Comparison of ENCODE assay signal across 20 cellular contexts in the genomic region with DNA sequence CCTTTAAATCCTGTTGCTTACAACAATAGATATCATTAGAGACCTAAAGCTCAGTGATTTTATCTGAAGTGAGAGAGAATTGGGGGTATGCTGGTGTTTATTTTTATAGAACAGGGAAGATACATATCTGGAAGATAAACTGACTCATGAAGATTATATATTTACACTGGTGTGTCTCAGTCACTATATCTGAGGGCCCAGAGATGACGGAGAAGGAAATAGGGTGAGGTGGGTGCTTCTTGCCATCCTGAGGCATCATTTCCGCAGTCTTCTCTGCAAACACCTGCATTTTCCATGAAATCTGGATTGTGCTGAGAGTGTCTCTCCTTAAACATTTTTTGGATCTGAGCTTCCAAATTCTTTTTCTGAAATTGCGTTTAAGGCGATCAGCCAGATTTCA. TPM values are rescaled to one million over a fixed set of nuclear protein-coding genes. Genes with fewer than 3 reads are reported as not detected.
DNase-seq lines count a peak whose midpoint lies in the region; ATAC-seq and TF ChIP-seq lines count a peak whose summit lies in the region.
"Had no signal": no experiment of that assay in that cellular context is flagged by ENCODE, and none has a peak within 500 bp of the region (broad histone marks: within the 10 kb centered on the region; RNA-seq: fewer than 3 reads in every experiment).

No MANE protein-coding gene starts in this region.

- H3K27me3 ChIP-seq in Caco-2 (replicated peaks; ENCODE audit: control insufficient read depth, insufficient read depth, low read length) (no peaks in the 10 kb centered on the region), PC-3 (ENCODE audit: low read length) (peaks cover 48% of the 10 kb centered on the region), parathyroid adenoma (ENCODE audit: control insufficient read depth, insufficient read depth, low read length) (no peaks in the 10 kb centered on the region)
- H3K27me3 ChIP-seq: BLaER1 had no signal

- no peaks in the 10 kb centered on the region for H3K9me3 Mint-ChIP-seq in Caco-2 (ENCODE audit: unreplicated experiment)
- no peaks in the 10 kb centered on the region for H3K9me3 Mint-ChIP-seq in activated naive CD8-positive, alpha-beta T cell treated with anti-CD3 and anti-CD28 coated beads for 36 hours
- H3K9me3 Mint-ChIP-seq in activated CD4-positive, alpha-beta T cell treated with anti-CD3 and anti-CD28 coated beads, Interleukin-2, amount 10 ng/mL, durations not matched to agents 24 days and 14 days = no peaks in the 10 kb centered on the region
- H3K9me3 Mint-ChIP-seq: CD8-positive, alpha-beta T cell; HFFc6 had no signal

- no peaks in the 10 kb centered on the region for H3K9me2 ChIP-seq in PC-3 (replicated peaks; ENCODE audit: low read length)

- peaks cover 12% of the 10 kb centered on the region for H3K36me3 Mint-ChIP-seq in Caco-2 (ENCODE audit: insufficient read depth, unreplicated experiment)
- no peaks in the 10 kb centered on the region for H3K36me3 Mint-ChIP-seq in activated naive CD8-positive, alpha-beta T cell treated with anti-CD3 and anti-CD28 coated beads for 36 hours
- H3K36me3 Mint-ChIP-seq in activated CD4-positive, alpha-beta T cell treated with anti-CD3 and anti-CD28 coated beads, Interleukin-2, amount 10 ng/mL, durations not matched to agents 24 days and 14 days (ENCODE audit: low read depth) = no peaks in the 10 kb centered on the region
- H3K36me3 Mint-ChIP-seq: CD4-positive, CD25-positive, alpha-beta regulatory T cell; CD8-positive, alpha-beta T cell had no signal

- H3K4me1 ChIP-seq in Caco-2 (peaks cover 75% of the 10 kb centered on the region), PC-3 (ENCODE audit: insufficient read depth, low read length) (peaks cover 23% of the 10 kb centered on the region), parathyroid adenoma (peaks cover 18% of the 10 kb centered on the region)

- POLR2A ChIA-PET in Caco-2 (lab: Charles Lee) = no interaction called here
- POLR2A ChIA-PET in PC-3 (lab: Charles Lee; ENCODE audit: unreplicated experiment) = no interaction called here

- H3K4me2 ChIP-seq in PC-3 (ENCODE audit: low read length) = no peak overlapping the region
- H3K4me2 ChIP-seq in parathyroid adenoma (ENCODE audit: low read length) = no peak overlapping the region
- H3K4me2 ChIP-seq: BLaER1 had no signal

- BruUV-seq in Caco-2 (replicated peaks; lab: Mats Ljungman, UMichigan) (no TSS peak), PC-3 (replicated peaks; lab: Mats Ljungman, UMichigan) (no TSS peak)

- H3K4me1 Mint-ChIP-seq in Caco-2 (ENCODE audit: low read depth, unreplicated experiment) = peaks cover 34% of the 10 kb centered on the region
- peaks cover 16% of the 10 kb centered on the region for H3K4me1 Mint-ChIP-seq in activated naive CD8-positive, alpha-beta T cell treated with anti-CD3 and anti-CD28 coated beads for 36 hours
- H3K4me1 Mint-ChIP-seq in activated CD4-positive, alpha-beta T cell treated with anti-CD3 and anti-CD28 coated beads, Interleukin-2, amount 10 ng/mL, durations not matched to agents 24 days and 14 days = peaks cover 3% of the 10 kb centered on the region
- H3K4me1 Mint-ChIP-seq: B cell; CD4-positive, CD25-positive, alpha-beta regulatory T cell had no signal

- no peak overlapping the region for H2AFZ ChIP-seq in PC-3 (ENCODE audit: low read length)
- H2AFZ ChIP-seq in parathyroid adenoma = peak overlapping the region; percentile 21

- no peak overlapping the region for H3K9ac ChIP-seq in PC-3 (ENCODE audit: low read length)
- no peak overlapping the region for H3K9ac ChIP-seq in parathyroid adenoma
- H3K9ac ChIP-seq: BLaER1 had no signal

- no peak for TF ChIP-seq CTCF in Caco-2 (IDR thresholded peaks at IDR 0.05; ENCODE audit: insufficient read depth in 1 of 2, low read depth in 1 of 2, low read length in 1 of 2, severe bottlenecking in 1 of 2, unreplicated experiment in 1 of 2)
- TF ChIP-seq CTCF in PC-3 (conservative IDR thresholded peaks at IDR 0.05; ENCODE audit: low read depth, low read length) = no peak
- no peak for TF ChIP-seq CTCF in parathyroid adenoma (IDR thresholded peaks at IDR 0.05)

- intact Hi-C loops in Caco-2 (cut with micrococcal nuclease; ENCODE audit: unreplicated experiment) = no loop called here
- intact Hi-C loops in PC-3 (cut with micrococcal nuclease) = no loop called here
- intact Hi-C loops in activated CD4-positive, alpha-beta T cell treated with anti-CD3 and anti-CD28 coated beads, Interleukin-2, amount 10 ng/mL, durations not matched to agents 24 days and 14 days (cut with micrococcal nuclease) = no loop called here

- H3K4me3 ChIP-seq in Caco-2 (ENCODE audit: low read depth, low read length) = no peak overlapping the region
- H3K4me3 ChIP-seq in PC-3 (ENCODE audit: low read length) = no peak overlapping the region
- no peak overlapping the region for H3K4me3 ChIP-seq in parathyroid adenoma (ENCODE audit: low read depth, low read length)
- H3K4me3 ChIP-seq: BLaER1, HAP-1 had no signal

- no peaks in the 10 kb centered on the region for H3K27me3 Mint-ChIP-seq in Caco-2 (ENCODE audit: insufficient read depth, unreplicated experiment)
- H3K27me3 Mint-ChIP-seq in activated naive CD8-positive, alpha-beta T cell treated with anti-CD3 and anti-CD28 coated beads for 36 hours = peaks cover 30% of the 10 kb centered on the region
- H3K27me3 Mint-ChIP-seq in activated CD4-positive, alpha-beta T cell treated with anti-CD3 and anti-CD28 coated beads, Interleukin-2, amount 10 ng/mL, durations not matched to agents 24 days and 14 days = peaks cover 22% of the 10 kb centered on the region

- H3K27ac ChIP-seq in PC-3 (ENCODE audit: low read length) = no peak overlapping the region
- peak overlapping the region; percentile 61 for H3K27ac ChIP-seq in caudate nucleus (ENCODE audit: low read depth, low read length)
- H3K27ac ChIP-seq in parathyroid adenoma = peak overlapping the region; percentile 33
- H3K27ac ChIP-seq: 22Rv1, BLaER1 had no signal

- no peaks in the 10 kb centered on the region for H4K20me1 ChIP-seq in PC-3 (ENCODE audit: low read length)
- H4K20me1 ChIP-seq: BLaER1 had no signal

- H3K79me2 ChIP-seq in PC-3 (ENCODE audit: low read length) (no peaks in the 10 kb centered on the region), parathyroid adenoma (no peaks in the 10 kb centered on the region)

- DNase-seq in Caco-2 (no peak), PC-3 (peak; percentile 37), caudate nucleus (lab: John Stamatoyannopoulos, UW) (no peak), DMS114 treated with DMSO at 0.1 percent for 48 hours (lab: John Stamatoyannopoulos, UW; ENCODE audit: unreplicated experiment) (no peak)
- no peak for DNase-seq in activated naive CD8-positive, alpha-beta T cell treated with anti-CD3 and anti-CD28 coated beads for 36 hours
- DNase-seq in activated CD4-positive, alpha-beta T cell treated with anti-CD3 and anti-CD28 coated beads, Interleukin-2, amount 10 ng/mL, durations not matched to agents 24 days and 14 days = no peak
- DNase-seq: CD4-positive, CD25-positive, alpha-beta regulatory T cell; CD8-positive, alpha-beta T cell; DMS 273 treated with DMSO at 0.1 percent for 48 hours; DMS53; DMS79 treated with DMSO at 0.1 percent for 48 hours; GF-D8; GOT3; HFFc6 had no signal

- H3F3A ChIP-seq in PC-3 (ENCODE audit: low read length, unreplicated experiment) = no peaks in the 10 kb centered on the region

- H3K9me3 ChIP-seq in Caco-2 (no peaks in the 10 kb centered on the region), PC-3 (ENCODE audit: low read length) (no peaks in the 10 kb centered on the region), parathyroid adenoma (ENCODE audit: control insufficient read depth, low read length) (no peaks in the 10 kb centered on the region)
- H3K9me3 ChIP-seq: BLaER1, HAP-1 had no signal

- ATAC-seq in PC-3 = peak; percentile 57
- ATAC-seq: CD8-positive, alpha-beta T cell had no signal

- CTCF ChIA-PET in Caco-2 (lab: Charles Lee) = no interaction called here
- CTCF ChIA-PET in PC-3 (lab: Charles Lee) = interaction anchor here (0.7 kb wide), 1 partner anchor 53 kb away, joined by 4 read pairs; no protein-coding TSS in a partner anchor

- peak overlapping the region; percentile 71 for H3K27ac Mint-ChIP-seq in Caco-2 (ENCODE audit: unreplicated experiment)
- H3K27ac Mint-ChIP-seq in activated naive CD8-positive, alpha-beta T cell treated with anti-CD3 and anti-CD28 coated beads for 36 hours = no peak overlapping the region
- no peak overlapping the region for H3K27ac Mint-ChIP-seq in activated CD4-positive, alpha-beta T cell treated with anti-CD3 and anti-CD28 coated beads, Interleukin-2, amount 10 ng/mL, durations not matched to agents 24 days and 14 days
- H3K27ac Mint-ChIP-seq: B cell; CD4-positive, CD25-positive, alpha-beta regulatory T cell; CD8-positive, alpha-beta T cell; HFFc6 had no signal

- H3K36me3 ChIP-seq in Caco-2 (ENCODE audit: control insufficient read depth, insufficient read depth, low read length) (no peaks in the 10 kb centered on the region), PC-3 (ENCODE audit: low read depth, low read length) (no peaks in the 10 kb centered on the region), parathyroid adenoma (ENCODE audit: control insufficient read depth, insufficient read depth, low read length) (no peaks in the 10 kb centered on the region)
- H3K36me3 ChIP-seq: BLaER1, HAP-1 had no signal

- no peak overlapping the region for H3K4me3 Mint-ChIP-seq in Caco-2 (ENCODE audit: unreplicated experiment)
- no peak overlapping the region for H3K4me3 Mint-ChIP-seq in activated naive CD8-positive, alpha-beta T cell treated with anti-CD3 and anti-CD28 coated beads for 36 hours
- no peak overlapping the region for H3K4me3 Mint-ChIP-seq in activated CD4-positive, alpha-beta T cell treated with anti-CD3 and anti-CD28 coated beads, Interleukin-2, amount 10 ng/mL, durations not matched to agents 24 days and 14 days
- H3K4me3 Mint-ChIP-seq: B cell; CD4-positive, CD25-positive, alpha-beta regulatory T cell; CD8-positive, alpha-beta T cell; HFFc6 had no signal

RNA-seq across cellular contexts. Expression of a gene that starts 5.9 kb away (rescaled TPM):
- 101 and 105 TPM in 2 replicates for total RNA-seq in Caco-2 (2022)
- 4.4 TPM in 2 replicates for total RNA-seq in PC-3 (2014; rRNA removed)
- total RNA-seq in activated naive CD8-positive, alpha-beta T cell treated with anti-CD3 and anti-CD28 coated beads for 36 hours = 1 to 10 TPM; 2.2 to 2.8 TPM
- 1.2 and 1.9 TPM in 2 replicates for total RNA-seq in activated CD4-positive, alpha-beta T cell treated with anti-CD3 and anti-CD28 coated beads, Interleukin-2, amount 10 ng/mL, durations not matched to agents 24 days and 14 days
- total RNA-seq: G401 had no signal

Comparison
In these comparisons a context has a peak if more than half of its experiments do, and no peak if none do; other contexts are left out.
1. RNA of a gene that starts 5.9 kb away (total RNA-seq): 101 to 105 TPM in Caco-2; 4.4 TPM in PC-3, 2.2 to 2.8 TPM in activated naive CD8-positive, alpha-beta T cell treated with anti-CD3 and anti-CD28 coated beads for 36 hours and 1.2 to 1.9 TPM in activated CD4-positive, alpha-beta T cell treated with anti-CD3 and anti-CD28 coated beads, Interleukin-2, amount 10 ng/mL, durations not matched to agents 24 days and 14 days; every median in the first group is over 10 times any median in the second.